Comparison of ENCODE assay signal across 8 cellular contexts in genomic region chr9:92723299-92723625, GRCh38. TPM values are rescaled to one million over a fixed set of nuclear protein-coding genes. Genes with fewer than 3 reads are reported as not detected.
DNase-seq lines count a peak whose midpoint lies in the region; ATAC-seq and TF ChIP-seq lines count a peak whose summit lies in the region.
"Had no signal": no experiment of that assay in that cellular context is flagged by ENCODE, and none has a peak within 500 bp of the region (broad histone marks: within the 10 kb centered on the region; RNA-seq: fewer than 3 reads in every experiment).

No MANE protein-coding gene starts in this region.

- peak in 1 of 4 donors; percentile 42 for TF ChIP-seq EP300 in upper lobe of left lung (IDR thresholded peaks at IDR 0.05)

- peak overlapping the region; percentile 36 to 67 (median 53) for H3K27ac ChIP-seq in upper lobe of left lung

- ATAC-seq in upper lobe of left lung (ENCODE audit: low FRiP score in 2 of 2) = peak; percentile 9 to 65
- ATAC-seq in HG02973 (IDR thresholded peaks at IDR 0.05; ENCODE audit: unreplicated experiment) = no peak
- no peak for ATAC-seq in HG03442 (IDR thresholded peaks at IDR 0.05; ENCODE audit: unreplicated experiment)

- H3K9me3 ChIP-seq in upper lobe of left lung = no peaks in the 10 kb centered on the region

- H3K4me3 ChIP-seq in upper lobe of left lung = no peak overlapping the region

- no peak for TF ChIP-seq POLR2A in upper lobe of left lung (IDR thresholded peaks at IDR 0.05)

- DNase-seq in M059J (ENCODE audit: low read depth) = peak; percentile 41
- peak; percentile 42 for DNase-seq in kidney tubule cell (ENCODE audit: low spot score)
- DNase-seq in upper lobe of left lung = peak in 1 of 2 donors; percentile 51
- no peak for DNase-seq in immature natural killer cell
- DNase-seq: NCI-H2171 treated with DMSO at 0.1 percent for 48 hours had no signal

- H3K27ac Mint-ChIP-seq in brain = peak overlapping the region in 4 of 5 experiments; percentile 29 to 87 (median 56)
- H3K27ac Mint-ChIP-seq in immature natural killer cell = peak overlapping the region in 2 of 6 donors; percentile 20 to 62

- no peak for TF ChIP-seq CTCF in brain (conservative IDR thresholded peaks at IDR 0.05)
- TF ChIP-seq CTCF in upper lobe of left lung (IDR thresholded peaks at IDR 0.05) = no peak

- no peaks in the 10 kb centered on the region for H3K27me3 ChIP-seq in upper lobe of left lung

- no peak overlapping the region for H3K4me3 Mint-ChIP-seq in brain
- no peak overlapping the region for H3K4me3 Mint-ChIP-seq in immature natural killer cell

- H3K36me3 ChIP-seq in upper lobe of left lung = peaks cover 17 to 63% (median 49%) of the 10 kb centered on the region in 4 donors

- peaks cover 69% of the 10 kb centered on the region for H3K36me3 Mint-ChIP-seq in brain
- H3K36me3 Mint-ChIP-seq in immature natural killer cell = peaks cover 4 to 14% (median 7%) of the 10 kb centered on the region in 3 donors

- H3K9me3 Mint-ChIP-seq in brain (no peaks in the 10 kb centered on the region), immature natural killer cell (no peaks in the 10 kb centered on the region)

- H3K27me3 Mint-ChIP-seq in brain (no peaks in the 10 kb centered on the region), immature natural killer cell (ENCODE audit: low read depth in 3 of 3) (peaks cover 0 to 2% (median 0%) of the 10 kb centered on the region in 3 donors)

- peaks cover 28 to 51% (median 32%) of the 10 kb centered on the region in 4 donors for H3K4me1 ChIP-seq in upper lobe of left lung

- H3K4me1 Mint-ChIP-seq in brain = peaks cover 23% of the 10 kb centered on the region
- peaks cover 34 to 56% of the 10 kb centered on the region in 2 donors for H3K4me1 Mint-ChIP-seq in immature natural killer cell

- WGBS in upper lobe of left lung, 2 donors = 51 to 53% methylated on average over 3 of the region's 3 CpGs

RNA-seq across cellular contexts. Expression of gene BICD2, which starts 41.4 kb away (rescaled TPM):
- total RNA-seq in M059J (2014; rRNA removed; shearing (Covaris generic)) = 22.2 and 39.0 TPM in 2 replicates
- polyA plus RNA-seq in brain (ENCODE audit: insufficient read depth, low read depth, low replicate concordance) (61.0 TPM), immature natural killer cell (10 to 100 TPM in 1 of 3 donors, 1 to 10 TPM in 2; 5.8 to 26.8 (median 8.0) TPM)
- total RNA-seq in upper lobe of left lung = 10 to 100 TPM; 33.8 to 50.1 (median 45.1) TPM

RNA-seq across cellular contexts. Expression of gene IPPK, which starts 53.3 kb away (rescaled TPM):
- total RNA-seq in M059J (2014; rRNA removed; shearing (Covaris generic)) = 9.6 and 24.5 TPM in 2 replicates
- 6.9 TPM for polyA plus RNA-seq in brain (ENCODE audit: insufficient read depth, low read depth, low replicate concordance)
- 10 to 100 TPM in 2 of 6 donors, 1 to 10 TPM in 4; 4.7 to 16.6 (median 6.5) TPM for total RNA-seq in upper lobe of left lung
- 1 to 10 TPM; 2.6 to 5.4 (median 3.2) TPM for polyA plus RNA-seq in immature natural killer cell

Comparison
In these comparisons a context has a peak if more than half of its experiments do, and no peak if none do; other contexts are left out.
1. DNase-seq: peak in M059J (single experiment) and kidney tubule cell (single experiment); none in immature natural killer cell (0 of 3).
2. ATAC-seq: peak in upper lobe of left lung (2 of 2); none in HG02973 (single experiment) and HG03442 (single experiment).